Comparison of ENCODE assay signal across 19 cellular contexts in the genomic region with DNA sequence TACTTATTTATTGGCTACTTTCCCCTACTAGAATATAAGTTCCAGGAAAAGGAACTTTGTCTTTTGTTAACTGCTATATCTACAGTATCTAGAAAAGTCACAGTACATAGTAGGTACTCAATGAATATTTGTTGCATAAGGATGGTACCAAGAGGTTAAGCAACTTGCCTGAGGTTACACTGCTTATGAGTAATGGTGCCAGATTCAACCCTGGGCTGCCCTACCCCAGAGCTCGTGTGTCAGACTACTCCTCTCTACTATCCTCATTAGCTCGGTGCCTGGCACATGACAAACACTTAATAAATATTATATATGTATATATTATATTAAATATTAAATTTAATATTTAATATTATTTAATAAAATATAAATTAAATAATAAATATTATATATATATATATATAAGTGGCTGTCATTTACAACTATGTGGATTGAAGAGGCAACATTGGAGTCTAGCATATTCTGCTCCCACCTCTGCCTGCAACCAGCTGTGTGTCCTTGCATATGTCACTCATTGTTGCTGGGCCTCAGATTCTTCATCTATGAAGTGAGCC. TPM values are rescaled to one million over a fixed set of nuclear protein-coding genes. Genes with fewer than 3 reads are reported as not detected.
A peak's percentile ranks its signal among the peaks of the same experiment; 100 is the strongest.
DNase-seq lines count a peak whose midpoint lies in the region; ATAC-seq, FAIRE-seq and TF ChIP-seq lines count a peak whose summit lies in the region.
"Had no signal": no experiment of that assay in that cellular context is flagged by ENCODE, and none has a peak within 500 bp of the region (broad histone marks: within the 10 kb centered on the region; RNA-seq: fewer than 3 reads in every experiment).

No MANE protein-coding gene starts in this region.

- CTCF ChIA-PET in WTC11 (lab: Charles Lee): no interaction called here

- no peaks in the 10 kb centered on the region for H3K4me1 Mint-ChIP-seq in WTC11
- H3K4me1 Mint-ChIP-seq: CD14-positive monocyte, GM23338, IgD-negative memory B cell had no signal

- no peaks in the 10 kb centered on the region for H3K27me3 Mint-ChIP-seq in WTC11 (ENCODE audit: low read depth)
- H3K27me3 Mint-ChIP-seq: IgD-negative memory B cell had no signal

- ATAC-seq in WTC11 (no peak), esophagus mucosa (peak; percentile 52), HG03565 (IDR thresholded peaks at IDR 0.05; ENCODE audit: unreplicated experiment) (no peak), HG02623 (IDR thresholded peaks at IDR 0.05; ENCODE audit: unreplicated experiment) (no peak), HG03457 (IDR thresholded peaks at IDR 0.05; ENCODE audit: unreplicated experiment) (no peak)
- ATAC-seq: CD8-positive, alpha-beta T cell; GM23338 had no signal

- no peak for TF ChIP-seq CTCF in WTC11 (IDR thresholded peaks at IDR 0.05)

- POLR2A ChIA-PET in WTC11 (lab: Charles Lee): no interaction called here

- H3K36me3 Mint-ChIP-seq in WTC11: peaks cover 64% of the 10 kb centered on the region

- no peak overlapping the region for H3K27ac Mint-ChIP-seq in WTC11
- H3K27ac Mint-ChIP-seq: CD14-positive monocyte; CD8-positive, alpha-beta T cell; GM23338 had no signal

- no peak overlapping the region for H3K4me3 Mint-ChIP-seq in WTC11
- H3K4me3 Mint-ChIP-seq: CD14-positive monocyte; CD8-positive, alpha-beta T cell; GM23338; IgD-negative memory B cell had no signal

- DNase-seq in ELR (ENCODE audit: low read depth): peak; percentile 5
- no peak for DNase-seq in WTC11 (ENCODE audit: low spot score)
- DNase-seq: CD8-positive, alpha-beta T cell; COR-L47; DMS153; DMS79 treated with DMSO at 0.1 percent for 48 hours; EL; GDM1; H7; KG1 had no signal

- no peaks in the 10 kb centered on the region for H3K9me3 Mint-ChIP-seq in WTC11
- H3K9me3 Mint-ChIP-seq: CD14-positive monocyte; CD8-positive, alpha-beta T cell; GM23338; IgD-negative memory B cell had no signal

- FAIRE-seq in A204.1 (lab: Jason Lieb, UNC): peak; percentile 14
- FAIRE-seq: GM12892 had no signal

TF ChIP-seq in WTC11, 78 proteins besides CTCF, POLR2A, EP300 and RAD21:
- TF ChIP-seq HMGA2 (CRISPR knock-in tag; IDR thresholded peaks at IDR 0.05) (peak; percentile 98), CREB1 (CRISPR knock-in tag; IDR thresholded peaks at IDR 0.05) (no peak)

RNA-seq across cellular contexts. Expression of gene UTP20, which starts 25.4 kb away (rescaled TPM):
- 23.1 to 34.1 TPM (median 24.5 TPM) in 3 replicates for total RNA-seq in WTC11 (2021)
- total RNA-seq in esophagus mucosa: 11.5 TPM
